In the genomic region with DNA sequence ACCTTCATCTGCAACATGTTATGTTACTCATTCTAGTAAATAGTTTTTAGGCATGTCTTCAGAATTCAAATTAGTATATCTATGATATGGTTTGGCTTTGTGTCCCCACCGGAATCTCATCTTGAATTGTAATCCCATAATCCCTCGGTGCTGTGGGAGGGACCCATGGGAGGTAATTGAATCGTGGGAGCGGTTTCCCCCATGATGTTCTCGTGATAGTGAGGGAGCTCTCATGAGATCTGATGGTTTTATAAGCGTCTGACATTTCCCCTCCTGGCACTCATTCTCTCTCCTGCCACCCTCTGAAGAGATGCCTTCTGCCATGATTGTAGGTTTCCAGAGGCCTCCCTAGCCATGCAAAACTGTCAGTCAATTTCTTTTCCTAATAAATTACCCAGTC, we compare ENCODE assay signal across 28 cellular contexts. TPM values are rescaled to one million over a fixed set of nuclear protein-coding genes. Genes with fewer than 3 reads are reported as not detected.
"Had no signal": no experiment of that assay in that cellular context is flagged by ENCODE, and none has a peak within 500 bp of the region (broad histone marks: within the 10 kb centered on the region; RNA-seq: fewer than 3 reads in every experiment).

No MANE protein-coding gene starts in this region.

- H3K36me3 ChIP-seq: adrenal gland, breast epithelium, MG63, SJCRH30 had no signal

- H3K4me3 ChIP-seq: adrenal gland, body of pancreas, breast epithelium, MG63, SJCRH30, SK-N-MC had no signal

- ATAC-seq: activated CD4-positive, CD25-positive, alpha-beta regulatory T cell treated with anti-CD3 and anti-CD28 coated beads, Interleukin-2, amount 50 U/mL, for 24 hours; activated CD8-positive, alpha-beta T cell treated with anti-CD3 and anti-CD28 coated beads, Interleukin-2, amount 10 ng/mL, durations not matched to agents 7 days and 5 days; activated naive CD4-positive, alpha-beta T cell treated with anti-CD3 and anti-CD28 coated beads, Interleukin-2, amount 50 U/mL, for 72 hours; activated T-cell treated with anti-CD3 and anti-CD28 coated beads, Interleukin-2, amount 50 U/mL, for 4 hours had no signal

- DNase-seq: activated CD4-positive, alpha-beta T cell treated with anti-CD3 and anti-CD28 coated beads for 36 hours; activated CD4-positive, alpha-beta T cell treated with anti-CD3 and anti-CD28 coated beads, Interleukin-2, amount 10 ng/mL, durations not matched to agents 7 days and 5 days; activated CD4-positive, alpha-beta T cell treated with anti-CD3 and anti-CD28 coated beads, Interleukin-2, amount 50 U/mL, for 48 hours; activated CD8-positive, alpha-beta T cell treated with anti-CD3 and anti-CD28 coated beads, Interleukin-2, amount 10 ng/mL, durations not matched to agents 7 days and 5 days; activated gamma-delta T cell treated with Interleukin-2 at 50 U/mL for 16 hours; activated naive CD4-positive, alpha-beta T cell treated with anti-CD3 and anti-CD28 coated beads for 36 hours; activated T-cell treated with anti-CD3 and anti-CD28 coated beads, Interleukin-2, amount 50 U/mL, for 4 hours; adrenal gland; body of pancreas; Kasumi-1; KG1; MG63; NCI-H1048; NCI-H1105 treated with DMSO at 0.1 percent for 48 hours; NCI-H146; NCI-H187; NCI-H2107; NCI-H510A; NCI-H526; NCI-H774; SHP77 had no signal

- H3K27ac ChIP-seq: adrenal gland, body of pancreas, breast epithelium, SJCRH30, SK-N-MC had no signal

- H3K27me3 ChIP-seq: adrenal gland, body of pancreas, breast epithelium, MG63, SJCRH30 had no signal

- H3K9me3 ChIP-seq: adrenal gland, body of pancreas, breast epithelium, MG63, SJCRH30 had no signal

- H3K4me1 ChIP-seq: adrenal gland, body of pancreas, breast epithelium, SJCRH30 had no signal

RNA-seq across cellular contexts. Expression of gene GPR37, which starts 20.4 kb away (rescaled TPM):
- total RNA-seq: activated CD4-positive, alpha-beta T cell treated with anti-CD3 and anti-CD28 coated beads for 36 hours; activated CD4-positive, alpha-beta T cell treated with anti-CD3 and anti-CD28 coated beads, Interleukin-2, amount 10 ng/mL, durations not matched to agents 7 days and 5 days; activated CD8-positive, alpha-beta T cell treated with anti-CD3 and anti-CD28 coated beads, Interleukin-2, amount 10 ng/mL, durations not matched to agents 7 days and 5 days; activated naive CD4-positive, alpha-beta T cell treated with anti-CD3 and anti-CD28 coated beads for 36 hours; activated naive CD4-positive, alpha-beta T cell treated with anti-CD3 and anti-CD28 coated beads, Interleukin-2, amount 50 U/mL, for 72 hours; activated T-cell treated with anti-CD3 and anti-CD28 coated beads, Interleukin-2, amount 50 U/mL, for 4 hours; activated T-helper 1 cell treated with anti-CD3 and anti-CD28 coated beads, Interleukin-12 subunit alpha, Interleukin-12 subunit beta, Interleukin-2, Interleukin-4 antibody, amounts not matched to agents 30 ng/mL and 10 ng/mL and 1 ng/mL, durations not matched to agents 14 hours and 24 hours and 36 hours; T-helper 1 cell treated with Interleukin-12 subunit alpha and Interleukin-12 subunit beta and Interleukin-4 antibody, amounts not matched to agents 30 ng/mL and 1 ng/mL, for 36 hours had no signal
